In genomic region chr18:9417081-9417841, GRCh38 we compare ENCODE assay signal across 8 cellular contexts. TPM values are rescaled to one million over a fixed set of nuclear protein-coding genes. Genes with fewer than 3 reads are reported as not detected.
A peak's percentile ranks its signal among the peaks of the same experiment; 100 is the strongest.
DNase-seq lines count a peak whose midpoint lies in the region; ATAC-seq and TF ChIP-seq lines count a peak whose summit lies in the region.

No MANE protein-coding gene starts in this region.

- peaks cover 31% of the 10 kb centered on the region for H3K4me1 Mint-ChIP-seq in HFFc6 (ENCODE audit: low read depth)

- no peak for ATAC-seq in GM21619 (IDR thresholded peaks at IDR 0.05; ENCODE audit: unreplicated experiment)

- H3K4me3 Mint-ChIP-seq in HFFc6 = peak overlapping the region; percentile 69

- H3K36me3 Mint-ChIP-seq in HFFc6 (ENCODE audit: low read depth) = no peaks in the 10 kb centered on the region

- H3K4me3 ChIP-seq in astrocyte of the spinal cord (ENCODE audit: low read depth, low read length) (no peak overlapping the region), stomach (peak overlapping the region in 3 of 4 donors; percentile 17 to 24 (median 21))

- peaks cover 2% of the 10 kb centered on the region; the same call in 1 of the 2 replicates for H3K27me3 Mint-ChIP-seq in HFFc6 (ENCODE audit: insufficient read depth)

- intact Hi-C loops in stomach (cut with DNase I; ENCODE audit: low total_unique reads) = no loop called here

- H3K36me3 ChIP-seq in stomach = no peaks in the 10 kb centered on the region

- peak overlapping the region; percentile 72 for H3K27ac Mint-ChIP-seq in HFFc6

- in situ Hi-C loops in astrocyte of the spinal cord (cut with HindIII; ENCODE audit: low sequenced_read_pairs) = no loop called here

- peaks cover 9 to 20% (median 12%) of the 10 kb centered on the region in 4 donors for H3K4me1 ChIP-seq in stomach

- no peaks in the 10 kb centered on the region for H3K27me3 ChIP-seq in stomach

- H3K9me3 ChIP-seq in stomach = no peaks in the 10 kb centered on the region

- H3K27ac ChIP-seq in stomach = peak overlapping the region in 4 of 5 donors; percentile 39 to 56 (median 46)

- no peak for TF ChIP-seq POLR2A in stomach (IDR thresholded peaks at IDR 0.05)

- no peaks in the 10 kb centered on the region for H3K9me3 Mint-ChIP-seq in HFFc6

- no peak for DNase-seq in HFFc6
- DNase-seq in astrocyte of the spinal cord (ENCODE audit: low read depth, low spot score) = peak; percentile 74
- peak; percentile 60 for DNase-seq in iPS-NIHi11 (ENCODE audit: low spot score)
- peak; percentile 53 for DNase-seq in stomach
- no peak for DNase-seq in amniotic stem cell (lab: John Stamatoyannopoulos, UW)
- no peak for DNase-seq in superior temporal gyrus (ENCODE audit: extremely low spot score)
- DNase-seq in NAMALWA (ENCODE audit: low spot score) = no peak

- TF ChIP-seq CTCF in HFFc6 (IDR thresholded peaks at IDR 0.05) (no peak), astrocyte of the spinal cord (IDR thresholded peaks at IDR 0.05; ENCODE audit: low read depth, low read length) (no peak), stomach (IDR thresholded peaks at IDR 0.05) (no peak)

- WGBS in stomach, 5 donors = 30 to 47% (median 38%) methylated on average over 18 of the region's 18 CpGs

- no peak for TF ChIP-seq EP300 in stomach (IDR thresholded peaks at IDR 0.05)

RNA-seq across cellular contexts. Expression of gene RALBP1, which starts 58.1 kb away (rescaled TPM):
- 10 to 100 TPM; 56.9 to 62.8 (median 59.0) TPM for total RNA-seq in HFFc6 (2021; fragmentation: NEBNext Ultra II Directional; extraction: Animal tissue kit (Norgen Biotek cat#: 25700))
- 100 to 1,000 TPM in 1 of 5 donors, 10 to 100 TPM in 4; 15.2 to 182 (median 48.8) TPM for total RNA-seq in stomach
- 10 to 100 TPM; 20.0 to 40.6 (median 28.3) TPM for polyA plus RNA-seq in stomach

Comparison
In these comparisons a context has a peak if more than half of its experiments do, and no peak if none do; other contexts are left out.
1. DNase-seq: peak in astrocyte of the spinal cord (single experiment), iPS-NIHi11 (single experiment) and stomach (single experiment); none in HFFc6 (single experiment), amniotic stem cell (single experiment), superior temporal gyrus (single experiment) and NAMALWA (single experiment).